27 cellular contexts compared by ENCODE assay signal in genomic region chr13:32751340-32751739, GRCh38.
DNase-seq lines count a peak whose midpoint lies in the region; ATAC-seq, FAIRE-seq and TF ChIP-seq lines count a peak whose summit lies in the region.
"Had no signal": no experiment of that assay in that cellular context is flagged by ENCODE, and none has a peak within 500 bp of the region (broad histone marks: within the 10 kb centered on the region; RNA-seq: fewer than 3 reads in every experiment).

No MANE protein-coding gene starts in this region.

- H3K27me3 Mint-ChIP-seq in neural progenitor cell (ENCODE audit: insufficient read depth, low read depth), result no peaks in the 10 kb centered on the region
- H3K27me3 Mint-ChIP-seq: CD4-positive, alpha-beta memory T cell; IgD-negative memory B cell; T-cell had no signal

- no peaks in the 10 kb centered on the region for H3K9me3 Mint-ChIP-seq in neural progenitor cell
- H3K9me3 Mint-ChIP-seq: CD4-positive, alpha-beta memory T cell; IgD-negative memory B cell; T-cell had no signal

- WGBS in aorta, 2 donors, result 92 to 95% methylated on average over 4 of the region's 4 CpGs
- 94 to 98% (median 98%) methylated on average over 4 of the region's 4 CpGs for WGBS in psoas muscle, 3 donors

- no peak overlapping the region for H3K4me2 ChIP-seq in neural progenitor cell
- H3K4me2 ChIP-seq: A549; BLaER1 treated with 17β-estradiol and CSF1 and Interleukin-3, amounts not matched to agents 10 nM and 100 nM; KMS-11 had no signal

- no peak overlapping the region for H3K4me3 ChIP-seq in aorta (ENCODE audit: low read length in 2 of 2)
- no peak overlapping the region for H3K4me3 ChIP-seq in psoas muscle
- no peak overlapping the region for H3K4me3 ChIP-seq in neural progenitor cell
- H3K4me3 ChIP-seq: A549; BLaER1 treated with 17β-estradiol and CSF1 and Interleukin-3, amounts not matched to agents 10 nM and 100 nM had no signal

- H3K4me1 Mint-ChIP-seq in neural progenitor cell, result no peaks in the 10 kb centered on the region
- H3K4me1 Mint-ChIP-seq: T-cell had no signal

- no peak overlapping the region for H3K9ac ChIP-seq in neural progenitor cell
- H3K9ac ChIP-seq: BLaER1 treated with 17β-estradiol and CSF1 and Interleukin-3, amounts not matched to agents 10 nM and 100 nM; KMS-11 had no signal

- H4K20me1 ChIP-seq in neural progenitor cell (ENCODE audit: low read depth), result no peaks in the 10 kb centered on the region
- H4K20me1 ChIP-seq: BLaER1 treated with 17β-estradiol and CSF1 and Interleukin-3, amounts not matched to agents 10 nM and 100 nM had no signal

- no peak overlapping the region for H3K4me3 Mint-ChIP-seq in neural progenitor cell
- H3K4me3 Mint-ChIP-seq: CD4-positive, alpha-beta memory T cell; T-cell had no signal

- H3K4me1 ChIP-seq in aorta (ENCODE audit: control insufficient read depth in 1 of 2, insufficient read depth in 2 of 2, low read length in 2 of 2), result no peaks in the 10 kb centered on the region
- no peaks in the 10 kb centered on the region for H3K4me1 ChIP-seq in psoas muscle
- H3K4me1 ChIP-seq in neural progenitor cell, result no peaks in the 10 kb centered on the region
- H3K4me1 ChIP-seq: A549; BLaER1 treated with 17β-estradiol and CSF1 and Interleukin-3, amounts not matched to agents 10 nM and 100 nM had no signal

- peak; percentile 68 for ATAC-seq in GM18861 (IDR thresholded peaks at IDR 0.05; ENCODE audit: unreplicated experiment)
- ATAC-seq in GM19463 (IDR thresholded peaks at IDR 0.05; ENCODE audit: unreplicated experiment), result peak; percentile 65
- ATAC-seq in HG03457 (IDR thresholded peaks at IDR 0.05; ENCODE audit: unreplicated experiment), result peak; percentile 64
- no peak for ATAC-seq in aorta (ENCODE audit: low FRiP score)
- no peak for ATAC-seq in psoas muscle
- ATAC-seq: A549, T-cell had no signal

- H3K27ac Mint-ChIP-seq in neural progenitor cell, result no peak overlapping the region
- H3K27ac Mint-ChIP-seq: T-cell had no signal

- peak; percentile 53 for FAIRE-seq in A204.1 (lab: Jason Lieb, UNC)
- FAIRE-seq: A549, H54 had no signal

- DNase-seq in posterior cingulate gyrus (no peak), aorta (no peak), psoas muscle (no peak), neural progenitor cell (ENCODE audit: low spot score) (no peak)
- DNase-seq: AML-193; CD4-positive, alpha-beta memory T cell; COR-L47; DMS53; NCI-H1048; NCI-H1417; NCI-H1694 treated with DMSO at 0.1 percent for 48 hours; NCI-H2081; NCI-H2227 treated with DMSO at 0.1 percent for 48 hours; NCI-H69; RPMI8226; SHP77; T-cell had no signal

- H3K9me3 ChIP-seq in aorta (ENCODE audit: control insufficient read depth, low read length), result no peaks in the 10 kb centered on the region
- H3K9me3 ChIP-seq in psoas muscle, result no peaks in the 10 kb centered on the region
- H3K9me3 ChIP-seq in neural progenitor cell (ENCODE audit: low read depth), result no peaks in the 10 kb centered on the region
- H3K9me3 ChIP-seq: A549; BLaER1 treated with 17β-estradiol and CSF1 and Interleukin-3, amounts not matched to agents 10 nM and 100 nM had no signal

- H3K36me3 ChIP-seq in aorta (ENCODE audit: control insufficient read depth in 1 of 2, insufficient read depth in 2 of 2, low read length in 1 of 2) (no peaks in the 10 kb centered on the region), psoas muscle (ENCODE audit: insufficient read depth in 1 of 2, low read depth in 1 of 2) (peaks cover 6 to 42% of the 10 kb centered on the region in 2 donors), neural progenitor cell (peaks cover 10% of the 10 kb centered on the region)

- TF ChIP-seq CTCF in psoas muscle (IDR thresholded peaks at IDR 0.05) (no peak), neural progenitor cell (IDR thresholded peaks at IDR 0.05) (no peak)

- no peaks in the 10 kb centered on the region for H3K27me3 ChIP-seq in aorta (ENCODE audit: control insufficient read depth in 1 of 2, insufficient read depth in 2 of 2, low read length in 1 of 2)
- no peaks in the 10 kb centered on the region for H3K27me3 ChIP-seq in psoas muscle (ENCODE audit: insufficient read depth in 3 of 3, low read length in 2 of 3)
- no peaks in the 10 kb centered on the region for H3K27me3 ChIP-seq in neural progenitor cell
- H3K27me3 ChIP-seq: BLaER1 treated with 17β-estradiol and CSF1 and Interleukin-3, amounts not matched to agents 10 nM and 100 nM had no signal

- intact Hi-C loops in posterior cingulate gyrus (cut with DNase I), result no loop called here
- intact Hi-C loops in aorta (cut with DNase I), result no loop called here
- intact Hi-C loops in psoas muscle (cut with DNase I), result no loop called here

- peaks cover 20% of the 10 kb centered on the region for H3K36me3 Mint-ChIP-seq in neural progenitor cell

- H3K27ac ChIP-seq in aorta (ENCODE audit: low read depth in 1 of 2, low read length in 2 of 2) (no peak overlapping the region), psoas muscle (no peak overlapping the region), neural progenitor cell (no peak overlapping the region)
- H3K27ac ChIP-seq: A549; BLaER1 treated with 17β-estradiol and CSF1 and Interleukin-3, amounts not matched to agents 10 nM and 100 nM; HL-60; KMS-11 had no signal

- H3K79me2 ChIP-seq in neural progenitor cell (ENCODE audit: low read depth), result no peaks in the 10 kb centered on the region

- H3F3A ChIP-seq in neural progenitor cell (ENCODE audit: low read depth), result no peaks in the 10 kb centered on the region

- H2AFZ ChIP-seq in neural progenitor cell (replicated peaks), result no peak overlapping the region

Comparison
In these comparisons a context has a peak if more than half of its experiments do, and no peak if none do; other contexts are left out.
1. ATAC-seq: peak in GM18861 (single experiment), GM19463 (single experiment) and HG03457 (single experiment); none in aorta (single experiment) and psoas muscle (0 of 4).